ENCODE assay signal across 1 cellular context in the genomic region with DNA sequence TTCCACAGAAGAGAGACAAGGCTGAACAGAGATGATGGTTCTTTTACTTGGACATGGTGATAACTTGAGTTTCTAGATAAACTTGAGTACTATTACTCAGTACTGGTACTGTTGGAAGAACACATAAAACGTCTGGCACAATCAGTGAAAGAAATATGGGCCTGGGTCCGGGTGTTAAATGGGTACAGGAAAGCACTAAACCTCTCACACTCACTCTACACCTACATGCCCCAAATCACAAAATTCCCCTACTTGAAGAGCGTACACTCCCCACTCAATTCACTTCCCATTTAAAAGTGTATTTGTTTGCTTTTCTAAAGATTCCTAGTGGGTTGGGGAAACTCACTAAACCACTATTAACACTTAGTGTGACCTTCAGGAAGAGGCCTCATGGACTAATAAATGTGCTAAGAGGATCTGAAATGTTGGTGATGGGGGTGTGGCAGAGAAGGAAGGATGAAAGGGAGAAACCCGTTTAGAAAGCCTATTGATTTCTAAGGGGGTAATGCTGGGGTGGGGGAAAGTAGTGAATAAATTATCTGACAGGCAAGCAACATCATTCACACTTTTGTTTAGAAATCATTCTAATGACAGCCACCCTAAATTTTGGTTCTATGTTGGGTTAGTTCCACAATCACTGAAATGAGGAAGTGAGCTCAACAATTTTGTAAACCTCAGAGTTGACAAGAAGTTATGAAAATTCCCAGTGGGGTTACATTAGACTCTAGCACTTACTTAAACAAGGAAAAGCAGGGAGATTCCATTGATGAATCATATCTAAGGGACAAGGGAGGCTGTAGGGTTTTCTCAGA.
TF ChIP-seq lines count a peak whose summit lies in the region.

No MANE protein-coding gene starts in this region.

TF ChIP-seq in GM23338, 12 proteins besides CTCF, POLR2A, EP300 and RAD21 (continued from another document):
- TF ChIP-seq, protein P1, sequence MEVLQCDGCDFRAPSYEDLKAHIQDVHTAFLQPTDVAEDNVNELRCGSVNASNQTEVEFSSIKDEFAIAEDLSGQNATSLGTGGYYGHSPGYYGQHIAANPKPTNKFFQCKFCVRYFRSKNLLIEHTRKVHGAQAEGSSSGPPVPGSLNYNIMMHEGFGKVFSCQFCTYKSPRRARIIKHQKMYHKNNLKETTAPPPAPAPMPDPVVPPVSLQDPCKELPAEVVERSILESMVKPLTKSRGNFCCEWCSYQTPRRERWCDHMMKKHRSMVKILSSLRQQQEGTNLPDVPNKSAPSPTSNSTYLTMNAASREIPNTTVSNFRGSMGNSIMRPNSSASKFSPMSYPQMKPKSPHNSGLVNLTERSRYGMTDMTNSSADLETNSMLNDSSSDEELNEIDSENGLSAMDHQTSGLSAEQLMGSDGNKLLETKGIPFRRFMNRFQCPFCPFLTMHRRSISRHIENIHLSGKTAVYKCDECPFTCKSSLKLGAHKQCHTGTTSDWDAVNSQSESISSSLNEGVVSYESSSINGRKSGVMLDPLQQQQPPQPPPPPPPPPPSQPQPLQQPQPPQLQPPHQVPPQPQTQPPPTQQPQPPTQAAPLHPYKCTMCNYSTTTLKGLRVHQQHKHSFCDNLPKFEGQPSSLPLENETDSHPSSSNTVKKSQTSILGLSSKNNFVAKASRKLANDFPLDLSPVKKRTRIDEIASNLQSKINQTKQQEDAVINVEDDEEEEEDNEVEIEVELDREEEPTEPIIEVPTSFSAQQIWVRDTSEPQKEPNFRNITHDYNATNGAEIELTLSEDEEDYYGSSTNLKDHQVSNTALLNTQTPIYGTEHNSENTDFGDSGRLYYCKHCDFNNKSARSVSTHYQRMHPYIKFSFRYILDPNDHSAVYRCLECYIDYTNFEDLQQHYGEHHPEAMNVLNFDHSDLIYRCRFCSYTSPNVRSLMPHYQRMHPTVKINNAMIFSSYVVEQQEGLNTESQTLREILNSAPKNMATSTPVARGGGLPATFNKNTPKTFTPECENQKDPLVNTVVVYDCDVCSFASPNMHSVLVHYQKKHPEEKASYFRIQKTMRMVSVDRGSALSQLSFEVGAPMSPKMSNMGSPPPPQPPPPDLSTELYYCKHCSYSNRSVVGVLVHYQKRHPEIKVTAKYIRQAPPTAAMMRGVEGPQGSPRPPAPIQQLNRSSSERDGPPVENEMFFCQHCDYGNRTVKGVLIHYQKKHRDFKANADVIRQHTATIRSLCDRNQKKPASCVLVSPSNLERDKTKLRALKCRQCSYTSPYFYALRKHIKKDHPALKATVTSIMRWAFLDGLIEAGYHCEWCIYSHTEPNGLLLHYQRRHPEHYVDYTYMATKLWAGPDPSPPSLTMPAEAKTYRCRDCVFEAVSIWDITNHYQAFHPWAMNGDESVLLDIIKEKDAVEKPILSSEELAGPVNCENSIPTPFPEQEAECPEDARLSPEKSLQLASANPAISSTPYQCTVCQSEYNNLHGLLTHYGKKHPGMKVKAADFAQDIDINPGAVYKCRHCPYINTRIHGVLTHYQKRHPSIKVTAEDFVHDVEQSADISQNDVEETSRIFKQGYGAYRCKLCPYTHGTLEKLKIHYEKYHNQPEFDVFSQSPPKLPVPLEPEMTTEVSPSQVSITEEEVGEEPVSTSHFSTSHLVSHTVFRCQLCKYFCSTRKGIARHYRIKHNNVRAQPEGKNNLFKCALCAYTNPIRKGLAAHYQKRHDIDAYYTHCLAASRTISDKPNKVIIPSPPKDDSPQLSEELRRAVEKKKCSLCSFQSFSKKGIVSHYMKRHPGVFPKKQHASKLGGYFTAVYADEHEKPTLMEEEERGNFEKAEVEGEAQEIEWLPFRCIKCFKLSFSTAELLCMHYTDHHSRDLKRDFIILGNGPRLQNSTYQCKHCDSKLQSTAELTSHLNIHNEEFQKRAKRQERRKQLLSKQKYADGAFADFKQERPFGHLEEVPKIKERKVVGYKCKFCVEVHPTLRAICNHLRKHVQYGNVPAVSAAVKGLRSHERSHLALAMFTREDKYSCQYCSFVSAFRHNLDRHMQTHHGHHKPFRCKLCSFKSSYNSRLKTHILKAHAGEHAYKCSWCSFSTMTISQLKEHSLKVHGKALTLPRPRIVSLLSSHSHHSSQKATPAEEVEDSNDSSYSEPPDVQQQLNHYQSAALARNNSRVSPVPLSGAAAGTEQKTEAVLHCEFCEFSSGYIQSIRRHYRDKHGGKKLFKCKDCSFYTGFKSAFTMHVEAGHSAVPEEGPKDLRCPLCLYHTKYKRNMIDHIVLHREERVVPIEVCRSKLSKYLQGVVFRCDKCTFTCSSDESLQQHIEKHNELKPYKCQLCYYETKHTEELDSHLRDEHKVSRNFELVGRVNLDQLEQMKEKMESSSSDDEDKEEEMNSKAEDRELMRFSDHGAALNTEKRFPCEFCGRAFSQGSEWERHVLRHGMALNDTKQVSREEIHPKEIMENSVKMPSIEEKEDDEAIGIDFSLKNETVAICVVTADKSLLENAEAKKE (CRISPR knock-in tag; IDR thresholded peaks at IDR 0.05): no peak
- TF ChIP-seq EZH2 (IDR thresholded peaks at IDR 0.05; ENCODE audit: low read depth, unreplicated experiment) (no peak), JUNB (IDR thresholded peaks at IDR 0.05; ENCODE audit: unreplicated experiment) (no peak), NANOG (IDR thresholded peaks at IDR 0.05; ENCODE audit: borderline replicate concordance) (no peak), EZH2phosphoT487 (IDR thresholded peaks at IDR 0.05; ENCODE audit: unreplicated experiment) (no peak), CREB1 (CRISPR knock-in tag; IDR thresholded peaks at IDR 0.05; ENCODE audit: low read depth) (no peak)
TF ChIP-seq in GM23338: peak in this region for 0.
